In genomic region chr2:64586054-64586453, GRCh38 we compare ENCODE assay signal across 15 cellular contexts.
"Had no signal": no experiment of that assay in that cellular context is flagged by ENCODE, and none has a peak within 500 bp of the region (broad histone marks: within the 10 kb centered on the region; RNA-seq: fewer than 3 reads in every experiment).

No MANE protein-coding gene starts in this region.

- FAIRE-seq: bronchial epithelial cell had no signal

- H3K27me3 Mint-ChIP-seq: activated naive CD8-positive, alpha-beta T cell treated with anti-CD3 and anti-CD28 coated beads, Interleukin-2, amount 10 ng/mL, durations not matched to agents 7 days and 5 days; T-helper 17 cell had no signal

- H3K9me3 Mint-ChIP-seq: activated naive CD8-positive, alpha-beta T cell treated with anti-CD3 and anti-CD28 coated beads, Interleukin-2, amount 10 ng/mL, durations not matched to agents 7 days and 5 days; immature natural killer cell; natural killer cell had no signal

- H3K27me3 ChIP-seq: dorsolateral prefrontal cortex, foreskin keratinocyte had no signal

- H3K27ac ChIP-seq: dorsolateral prefrontal cortex, foreskin keratinocyte had no signal

- H3K27ac Mint-ChIP-seq: activated naive CD8-positive, alpha-beta T cell treated with anti-CD3 and anti-CD28 coated beads, Interleukin-2, amount 10 ng/mL, durations not matched to agents 7 days and 5 days had no signal

- DNase-seq: activated CD4-positive, alpha-beta T cell treated with anti-CD3 and anti-CD28 coated beads, Interleukin-2, amount 50 U/mL, for 1 hour; activated effector memory CD4-positive, alpha-beta T cell treated with anti-CD3 and anti-CD28 coated beads, Interleukin-2, amount 50 U/mL, for 16 hours; activated naive CD8-positive, alpha-beta T cell treated with anti-CD3 and anti-CD28 coated beads, Interleukin-2, amount 10 ng/mL, durations not matched to agents 7 days and 5 days; activated T-cell treated with anti-CD3 and anti-CD28 coated beads for 4 hours; dorsolateral prefrontal cortex; foreskin keratinocyte; immature natural killer cell; natural killer cell; posterior cingulate gyrus; right cardiac atrium; stimulated activated CD4-positive, alpha-beta T cell treated with anti-CD3 and anti-CD28 coated beads, Interleukin-2, amount 100 ng/mL, for 24 hours; substantia nigra; T-helper 17 cell; trophoblast cell had no signal

- H3K4me3 Mint-ChIP-seq: activated naive CD8-positive, alpha-beta T cell treated with anti-CD3 and anti-CD28 coated beads, Interleukin-2, amount 10 ng/mL, durations not matched to agents 7 days and 5 days; immature natural killer cell; natural killer cell; T-helper 17 cell had no signal

- H3K4me3 ChIP-seq: dorsolateral prefrontal cortex had no signal
